In genomic region chrX:151679798-151680427, GRCh38 we compare ENCODE assay signal across 30 cellular contexts. TPM values are rescaled to one million over a fixed set of nuclear protein-coding genes. Genes with fewer than 3 reads are reported as not detected.
"Had no signal": no experiment of that assay in that cellular context is flagged by ENCODE, and none has a peak within 500 bp of the region (broad histone marks: within the 10 kb centered on the region; RNA-seq: fewer than 3 reads in every experiment).

No MANE protein-coding gene starts in this region.

- FAIRE-seq: colon, kidney had no signal

- DNase-seq: dorsolateral prefrontal cortex; effector CD4-positive, alpha-beta T cell; foreskin keratinocyte; heart left ventricle; kidney; mesenchymal stem cell; midbrain; naive thymus-derived CD4-positive, alpha-beta T cell; stimulated activated CD4-positive, alpha-beta T cell treated with anti-CD3 and anti-CD28 coated beads, Interleukin-2, amount 100 ng/mL, for 24 hours; stimulated activated CD4-positive, alpha-beta T cell treated with anti-CD3 and anti-CD28 coated beads, Interleukin-4, amount 100 ng/mL, for 24 hours; stimulated activated naive CD4-positive, alpha-beta T cell treated with Interleukin-2 at 50 U/mL for 16 hours; stomach; thyroid gland; trophoblast cell had no signal

- ATAC-seq: gastroesophageal sphincter; naive thymus-derived CD4-positive, alpha-beta T cell; sciatic nerve had no signal

- H3K27me3 ChIP-seq: foreskin keratinocyte, gastroesophageal sphincter, hepatocyte, neural progenitor cell, right atrium auricular region, stomach, thyroid gland had no signal

- H3K36me3 ChIP-seq: gastroesophageal sphincter, heart left ventricle, neural progenitor cell, prostate gland, right atrium auricular region, stomach, thyroid gland had no signal

- H3K4me3 ChIP-seq: dorsolateral prefrontal cortex, gastroesophageal sphincter, heart left ventricle, hepatocyte, neural progenitor cell, prostate gland, right atrium auricular region, stomach, thyroid gland had no signal

RNA-seq across cellular contexts. Expression of gene PRRG3, which starts 15.3 kb away (rescaled TPM):
- total RNA-seq: esophagus mucosa; foreskin keratinocyte; lung microvascular endothelial cell; naive thymus-derived CD4-positive, alpha-beta T cell; osteocyte had no signal
- polyA plus RNA-seq: foreskin keratinocyte; naive thymus-derived CD4-positive, alpha-beta T cell had no signal

RNA-seq across cellular contexts. Expression of gene FATE1, which starts 35.9 kb away (rescaled TPM):
- total RNA-seq: esophagus mucosa; foreskin keratinocyte; hepatocyte; kidney; left lobe of liver; lung microvascular endothelial cell; naive thymus-derived CD4-positive, alpha-beta T cell; osteocyte; right atrium auricular region; stomach; subcutaneous adipose tissue; temporal lobe; urinary bladder had no signal
- polyA plus RNA-seq: foreskin keratinocyte; hepatocyte; naive thymus-derived CD4-positive, alpha-beta T cell had no signal

RNA-seq across cellular contexts. Expression of gene CNGA2, which starts 54.6 kb away (rescaled TPM):
- total RNA-seq: dorsolateral prefrontal cortex; esophagus mucosa; foreskin keratinocyte; gastroesophageal sphincter; heart left ventricle; hepatocyte; kidney; left lobe of liver; lower leg skin; lung microvascular endothelial cell; mucosa of gallbladder; naive thymus-derived CD4-positive, alpha-beta T cell; osteocyte; right atrium auricular region; sciatic nerve; stomach; subcutaneous adipose tissue; temporal lobe; thyroid gland; urinary bladder had no signal
- polyA plus RNA-seq: foreskin keratinocyte; heart left ventricle; hepatocyte; naive thymus-derived CD4-positive, alpha-beta T cell; stomach; urinary bladder had no signal
